Comparison of ENCODE assay signal across 1 cellular context in genomic region chr6:106051241-106051640, GRCh38.
TF ChIP-seq lines count a peak whose summit lies in the region.

No MANE protein-coding gene starts in this region.

TF ChIP-seq in IMR-90, 13 proteins besides CTCF, POLR2A, EP300 and RAD21:
- TF ChIP-seq CEBPB (IDR thresholded peaks at IDR 0.05; ENCODE audit: low read depth, low read length) (no peak), MXI1 (IDR thresholded peaks at IDR 0.05; ENCODE audit: borderline replicate concordance, low read depth, low read length) (no peak), NFE2L2 (IDR thresholded peaks at IDR 0.05; ENCODE audit: low read depth, low read length) (no peak), MAFK (IDR thresholded peaks at IDR 0.05; ENCODE audit: low read depth, low read length) (no peak), SMC3 (IDR thresholded peaks at IDR 0.05; ENCODE audit: low read depth, low read length) (no peak), BHLHE40 (IDR thresholded peaks at IDR 0.05; ENCODE audit: low read depth, low read length) (no peak), RFX5 (IDR thresholded peaks at IDR 0.05; ENCODE audit: low read depth, low read length) (no peak), FOS (IDR thresholded peaks at IDR 0.05; ENCODE audit: low read depth, low read length) (no peak), RCOR1 (IDR thresholded peaks at IDR 0.05; ENCODE audit: insufficient replicate concordance, low read length) (no peak), MAZ (IDR thresholded peaks at IDR 0.05; ENCODE audit: borderline replicate concordance, low read depth, low read length) (no peak)
